13 cellular contexts compared by ENCODE assay signal in the genomic region with DNA sequence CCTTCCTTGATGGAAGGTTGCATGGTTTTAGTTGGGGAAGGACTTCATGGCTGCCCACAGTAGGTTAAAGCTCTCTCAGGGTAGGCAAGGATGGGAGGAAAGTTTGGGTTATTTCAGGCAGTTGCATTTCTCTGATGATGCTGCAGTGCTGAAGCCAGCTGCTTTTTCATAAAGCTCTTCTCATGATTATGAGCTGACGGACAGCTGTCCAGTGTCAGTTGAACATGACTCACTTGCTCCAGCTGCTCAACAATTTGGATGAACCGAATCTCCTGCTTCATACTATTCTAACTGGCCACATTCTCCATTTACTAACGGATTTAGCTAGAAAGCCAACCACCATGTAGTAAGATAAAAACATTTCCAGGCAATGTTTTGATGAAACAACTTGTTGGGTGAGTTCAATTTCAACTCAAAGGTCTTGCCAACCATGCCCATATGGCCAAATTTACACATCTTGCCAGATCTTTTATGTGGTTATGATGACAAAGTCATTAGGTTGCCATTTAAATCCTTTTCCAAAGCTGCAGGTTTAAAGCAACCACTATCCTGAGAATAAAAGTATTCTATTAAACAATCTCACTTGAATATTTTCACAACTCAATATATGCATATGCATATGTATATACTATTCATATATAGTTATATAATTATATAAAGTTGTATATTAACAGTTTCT.
DNase-seq lines count a peak whose midpoint lies in the region; ATAC-seq and FAIRE-seq lines count a peak whose summit lies in the region.
"Had no signal": no experiment of that assay in that cellular context is flagged by ENCODE, and none has a peak within 500 bp of the region (broad histone marks: within the 10 kb centered on the region; RNA-seq: fewer than 3 reads in every experiment).

No MANE protein-coding gene starts in this region.

- no peak overlapping the region for H3K4me3 ChIP-seq in skeletal muscle satellite cell (ENCODE audit: low read length)
- H3K4me3 ChIP-seq: PC-9 had no signal

- peak; percentile 19 for FAIRE-seq in frontal cortex (lab: Jason Lieb, UNC)

- H3K27me3 ChIP-seq in skeletal muscle satellite cell (ENCODE audit: control insufficient read depth, insufficient read depth, low read length): no peaks in the 10 kb centered on the region

- no peaks in the 10 kb centered on the region for H3K36me3 ChIP-seq in skeletal muscle satellite cell (ENCODE audit: insufficient read depth, low read length)

- no peaks in the 10 kb centered on the region for H3K9me3 ChIP-seq in skeletal muscle satellite cell (replicated peaks; ENCODE audit: low read length)

- H3K4me1 ChIP-seq in skeletal muscle satellite cell (ENCODE audit: control insufficient read depth, insufficient read depth, low read length): peaks cover 7% of the 10 kb centered on the region

- DNase-seq in NCI-H1694 (lab: John Stamatoyannopoulos, UW) (peak; percentile 17), OCI-M1 (lab: John Stamatoyannopoulos, UW) (peak; percentile 16), frontal cortex (ENCODE audit: low spot score in 2 of 2) (no peak), glomerular visceral epithelial cell (ENCODE audit: extremely low spot score) (no peak)
- DNase-seq in stimulated activated CD4-positive, alpha-beta T cell treated with anti-CD3 and anti-CD28 coated beads, Interleukin-2, amount 100 ng/mL, for 48 hours: no peak
- DNase-seq: C1 segment of cervical spinal cord, DMS153, HCEC 1CT, NCI-H526, PC-9, T-helper 2 cell had no signal

- no peak for ATAC-seq in GM21528 (IDR thresholded peaks at IDR 0.05; ENCODE audit: low FRiP score, unreplicated experiment)

- no peak overlapping the region for H3K9ac ChIP-seq in skeletal muscle satellite cell (ENCODE audit: low read depth, low read length)

- peak overlapping the region; percentile 10 for H3K4me2 ChIP-seq in skeletal muscle satellite cell (ENCODE audit: low read length)
- H3K4me2 ChIP-seq: PC-9 had no signal

Comparison
In these comparisons a context has a peak if more than half of its experiments do, and no peak if none do; other contexts are left out.
1. DNase-seq: peak in NCI-H1694 (single experiment) and OCI-M1 (single experiment); none in frontal cortex (0 of 2), glomerular visceral epithelial cell (single experiment) and stimulated activated CD4-positive, alpha-beta T cell treated with anti-CD3 and anti-CD28 coated beads, Interleukin-2, amount 100 ng/mL, for 48 hours (0 of 2).